In genomic region chr2:52312488-52312887, GRCh38 we compare ENCODE assay signal across 19 cellular contexts.
DNase-seq lines count a peak whose midpoint lies in the region; ATAC-seq and TF ChIP-seq lines count a peak whose summit lies in the region.
"Had no signal": no experiment of that assay in that cellular context is flagged by ENCODE, and none has a peak within 500 bp of the region (broad histone marks: within the 10 kb centered on the region; RNA-seq: fewer than 3 reads in every experiment).

No MANE protein-coding gene starts in this region.

- no peak overlapping the region for H2BK5ac ChIP-seq in mesendoderm (ENCODE audit: low read length)

- H2BK15ac ChIP-seq in mesendoderm (replicated peaks; ENCODE audit: low read depth) = peak overlapping the region; percentile 36

- POLR2A ChIA-PET in CD4-positive, alpha-beta memory T cell (lab: Charles Lee; ENCODE audit: partially characterized antibody) = no interaction called here

- no peaks in the 10 kb centered on the region for H3K79me1 ChIP-seq in mesendoderm (ENCODE audit: low read length)

- no CpG with 5 or more reads among the region's 2 CpGs for WGBS in mesendoderm (ENCODE audit: extremely low coverage, insufficient coverage, low lambda C conversion rate)

- no peak overlapping the region for H2AK5ac ChIP-seq in mesendoderm (ENCODE audit: low read length)

- H3K9ac ChIP-seq in mesendoderm (ENCODE audit: low read length) (no peak overlapping the region), MM.1S (ENCODE audit: low read length) (no peak overlapping the region)

- H3K4me1 ChIP-seq in mesendoderm (ENCODE audit: control insufficient read depth, low read depth, low read length) (no peaks in the 10 kb centered on the region), MM.1S (ENCODE audit: low read length) (no peaks in the 10 kb centered on the region)
- H3K4me1 ChIP-seq in CD4-positive, alpha-beta memory T cell (ENCODE audit: insufficient read depth, low read length) = no peaks in the 10 kb centered on the region

- H3K9me2 ChIP-seq in MM.1S (replicated peaks; ENCODE audit: insufficient read depth, low read length) = no peaks in the 10 kb centered on the region

- H3K4me3 ChIP-seq in mesendoderm (ENCODE audit: low read length) (no peak overlapping the region), MM.1S (ENCODE audit: low read length) (no peak overlapping the region)
- no peak overlapping the region for H3K4me3 ChIP-seq in CD4-positive, alpha-beta memory T cell (ENCODE audit: low read length in 2 of 2)
- H3K4me3 ChIP-seq: HAP-1 had no signal

- no peaks in the 10 kb centered on the region for H3K36me3 Mint-ChIP-seq in CD4-positive, alpha-beta memory T cell

- H4K5ac ChIP-seq in mesendoderm (ENCODE audit: low read length) = no peak overlapping the region

- no peak overlapping the region for H3K18ac ChIP-seq in mesendoderm (ENCODE audit: low read length)

- H3K27me3 Mint-ChIP-seq in CD4-positive, alpha-beta memory T cell = no peaks in the 10 kb centered on the region
- H3K27me3 Mint-ChIP-seq: B cell; CD4-positive, alpha-beta T cell had no signal

- H3K4me2 ChIP-seq in mesendoderm (ENCODE audit: low read length) = no peak overlapping the region
- no peak overlapping the region for H3K4me2 ChIP-seq in MM.1S (ENCODE audit: low read depth, low read length)

- no peak overlapping the region for H3K56ac ChIP-seq in mesendoderm (ENCODE audit: low read length)

- H3K79me2 ChIP-seq in mesendoderm (ENCODE audit: control insufficient read depth, insufficient read depth, low read length) (no peaks in the 10 kb centered on the region), MM.1S (ENCODE audit: low read length) (no peaks in the 10 kb centered on the region)

- no peak overlapping the region for H3K4me3 Mint-ChIP-seq in CD4-positive, alpha-beta memory T cell
- H3K4me3 Mint-ChIP-seq: B cell; CD4-positive, alpha-beta T cell; HFFc6 had no signal

- H2AFZ ChIP-seq in MM.1S (ENCODE audit: low read length) = no peak overlapping the region

- no peaks in the 10 kb centered on the region for H3K4me1 Mint-ChIP-seq in CD4-positive, alpha-beta memory T cell
- H3K4me1 Mint-ChIP-seq: B cell had no signal

- H3K36me3 ChIP-seq in mesendoderm (ENCODE audit: control insufficient read depth, insufficient read depth, low read length) (no peaks in the 10 kb centered on the region), MM.1S (replicated peaks; ENCODE audit: insufficient read depth, low read length) (no peaks in the 10 kb centered on the region)
- no peaks in the 10 kb centered on the region for H3K36me3 ChIP-seq in CD4-positive, alpha-beta memory T cell (ENCODE audit: insufficient read depth, low read length)
- H3K36me3 ChIP-seq: HAP-1 had no signal

- no peak overlapping the region for H4K8ac ChIP-seq in mesendoderm (ENCODE audit: low read depth, low read length)

- intact Hi-C loops in CD4-positive, alpha-beta memory T cell (cut with micrococcal nuclease) = no loop called here

- H3K27ac ChIP-seq in mesendoderm (ENCODE audit: low read depth, low read length) (no peak overlapping the region), MM.1S (ENCODE audit: low read length) (no peak overlapping the region)
- H3K27ac ChIP-seq in CD4-positive, alpha-beta memory T cell (ENCODE audit: low read depth, low read length) = no peak overlapping the region

- no peak overlapping the region for H3K4ac ChIP-seq in mesendoderm (ENCODE audit: low read depth, low read length)

- no peaks in the 10 kb centered on the region for H4K20me1 ChIP-seq in MM.1S (ENCODE audit: insufficient read depth, low read length)

- TF ChIP-seq CTCF in MM.1S (IDR thresholded peaks at IDR 0.05; ENCODE audit: low read length) = no peak

- H3F3A ChIP-seq in MM.1S (ENCODE audit: insufficient read depth, low read length) = no peaks in the 10 kb centered on the region

- no peak for ATAC-seq in GM19035 (IDR thresholded peaks at IDR 0.05; ENCODE audit: unreplicated experiment)
- ATAC-seq: HepG2 had no signal

- CTCF ChIA-PET in CD4-positive, alpha-beta memory T cell (lab: Charles Lee; ENCODE audit: partially characterized antibody) = no interaction called here

- no peak overlapping the region for H2BK120ac ChIP-seq in mesendoderm (ENCODE audit: low read depth, low read length)

- H3K9me3 Mint-ChIP-seq in CD4-positive, alpha-beta memory T cell = peaks cover 0 to 11% (median 3%) of the 10 kb centered on the region in 8 donors
- H3K9me3 Mint-ChIP-seq: HFFc6 had no signal

- in situ Hi-C loops in SK-MEL-5 (cut with HindIII; ENCODE audit: low pct_unique_long_range_greater_than_20kb, low sequenced_read_pairs) = no loop called here
- in situ Hi-C loops in ACHN (cut with HindIII; ENCODE audit: low pct_ligation_motif_present, low pct_unique_long_range_greater_than_20kb, low sequenced_read_pairs) = no loop called here

- no peak overlapping the region for H3K23ac ChIP-seq in mesendoderm (ENCODE audit: low read length)

- DNase-seq in Ammon's horn (ENCODE audit: low spot score) = peak; percentile 34
- peak; percentile 91 for DNase-seq in SK-MEL-5 (ENCODE audit: low read depth, low spot score)
- DNase-seq in epidermal melanocyte (ENCODE audit: insufficient read length, low spot score) = peak; percentile 19
- no peak for DNase-seq in mesendoderm
- DNase-seq in MM.1S = no peak
- DNase-seq in CD4-positive, alpha-beta memory T cell = no peak
- no peak for DNase-seq in ACHN
- DNase-seq: 8988T; C1 segment of cervical spinal cord; CD4-positive, alpha-beta T cell; COR-L47; DMS153; DND-41; GF-D8; HFFc6 had no signal

- no peaks in the 10 kb centered on the region for H3K27me3 ChIP-seq in mesendoderm (ENCODE audit: insufficient read depth, low read length, poor library complexity)
- no peaks in the 10 kb centered on the region for H3K27me3 ChIP-seq in MM.1S (replicated peaks; ENCODE audit: insufficient read depth, low read length)
- no peaks in the 10 kb centered on the region for H3K27me3 ChIP-seq in CD4-positive, alpha-beta memory T cell (ENCODE audit: insufficient read depth, low read length)

- H3K27ac Mint-ChIP-seq in CD4-positive, alpha-beta memory T cell = no peak overlapping the region
- H3K27ac Mint-ChIP-seq: B cell; CD4-positive, alpha-beta T cell; HFFc6 had no signal

- H3K9me3 ChIP-seq in MM.1S (replicated peaks; ENCODE audit: insufficient read depth, low read length) = no peaks in the 10 kb centered on the region
- H3K9me3 ChIP-seq in CD4-positive, alpha-beta memory T cell (ENCODE audit: control insufficient read depth in 1 of 2, low read length in 2 of 2) = no peaks in the 10 kb centered on the region
- H3K9me3 ChIP-seq: HAP-1 had no signal

Comparison
In these comparisons a context has a peak if more than half of its experiments do, and no peak if none do; other contexts are left out.
1. DNase-seq: peak in Ammon's horn (single experiment), SK-MEL-5 (single experiment) and epidermal melanocyte (single experiment); none in mesendoderm (single experiment), MM.1S (single experiment), CD4-positive, alpha-beta memory T cell (0 of 5) and ACHN (single experiment).